In genomic region chr12:120119395-120119973, GRCh38 we compare ENCODE assay signal across 8 cellular contexts. TPM values are rescaled to one million over a fixed set of nuclear protein-coding genes. Genes with fewer than 3 reads are reported as not detected.
DNase-seq lines count a peak whose midpoint lies in the region; ATAC-seq and TF ChIP-seq lines count a peak whose summit lies in the region.

No MANE protein-coding gene starts in this region.

- in situ Hi-C loops in G401 (cut with HindIII; ENCODE audit: low sequenced_read_pairs): no loop called here

- peak overlapping the region; percentile 92; the same call in 1 of the 2 replicates for H3K27ac ChIP-seq in C4-2B
- H3K27ac ChIP-seq in foreskin keratinocyte: peak overlapping the region; percentile 1
- H3K27ac ChIP-seq in substantia nigra (ENCODE audit: low read depth, low read length, poor library complexity, severe bottlenecking): no peak overlapping the region

- peak; percentile 78 for DNase-seq in SIG-M5 treated with dmso at 0.1 percent for 504 hours (lab: John Stamatoyannopoulos, UW; ENCODE audit: unreplicated experiment)
- peak in 1 of 2 donors; percentile 50 for DNase-seq in foreskin keratinocyte
- DNase-seq in substantia nigra (lab: John Stamatoyannopoulos, UW): no peak
- no peak for DNase-seq in NCI-H69 (lab: John Stamatoyannopoulos, UW)
- DNase-seq in G401 (ENCODE audit: low spot score): no peak

- no peaks in the 10 kb centered on the region for H3K27me3 ChIP-seq in foreskin keratinocyte

- peaks cover 17% of the 10 kb centered on the region for H3K4me1 ChIP-seq in foreskin keratinocyte

- TF ChIP-seq CTCF in C4-2B (conservative IDR thresholded peaks at IDR 0.05) (no peak), foreskin keratinocyte (conservative IDR thresholded peaks at IDR 0.05) (no peak)

- ATAC-seq in GM21529 (IDR thresholded peaks at IDR 0.05; ENCODE audit: unreplicated experiment) (peak; percentile 27), foreskin keratinocyte (peak; percentile 2), GM19328 (IDR thresholded peaks at IDR 0.05; ENCODE audit: unreplicated experiment) (no peak)

RNA-seq across cellular contexts. Expression of gene RAB35, which starts 2.9 kb away (rescaled TPM):
- 35.5 and 35.7 TPM in 2 replicates for total RNA-seq in foreskin keratinocyte
- 34.3 and 39.4 TPM in 2 replicates for polyA plus RNA-seq in foreskin keratinocyte
- total RNA-seq in G401 (2014; rRNA removed; shearing (Covaris generic)): 50.1 and 52.7 TPM in 2 replicates
